In the genomic region with DNA sequence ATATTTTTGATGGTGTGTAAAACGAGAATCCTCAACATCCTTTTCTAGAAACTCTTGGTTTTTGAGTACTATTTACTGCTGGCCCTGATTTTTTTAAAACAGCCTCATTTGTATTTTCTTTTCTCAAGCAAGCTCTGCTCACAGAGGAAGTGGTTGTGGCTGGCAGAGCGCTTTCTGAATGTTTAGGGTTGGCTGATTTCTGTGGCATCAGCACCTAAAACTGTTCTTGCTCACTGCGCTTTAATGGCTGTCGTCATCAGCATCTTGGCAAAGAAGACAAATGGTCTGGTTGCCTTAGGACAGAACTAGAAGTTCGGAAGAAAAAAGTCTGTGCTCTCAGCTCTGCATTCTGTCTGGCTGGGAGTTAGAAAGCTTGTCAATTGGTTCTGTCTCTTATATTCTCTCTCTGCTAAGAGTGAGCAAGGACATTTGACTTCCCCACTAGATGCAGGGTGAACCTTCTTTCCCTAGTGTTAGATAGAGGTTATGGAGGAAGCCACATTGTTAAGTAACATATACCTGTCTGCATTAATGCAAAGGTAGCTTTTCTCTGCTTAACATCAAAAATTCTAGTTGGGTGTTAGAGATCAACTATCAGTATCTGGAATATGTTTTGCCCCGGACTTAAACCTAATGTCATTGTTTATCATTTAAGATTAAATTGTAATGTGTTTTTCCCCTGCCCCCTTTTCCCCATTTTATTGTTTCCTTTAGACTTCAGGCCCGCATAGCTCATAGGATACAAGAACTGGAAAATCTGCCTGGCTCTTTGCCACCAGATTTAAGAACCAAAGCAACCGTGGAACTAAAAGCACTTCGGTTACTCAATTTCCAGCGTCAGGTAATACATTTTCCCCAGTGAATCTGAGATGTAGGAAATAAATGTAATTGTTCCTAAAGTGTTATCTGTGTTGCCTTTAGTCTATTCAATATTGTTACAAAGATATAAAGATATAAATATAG, we compare ENCODE assay signal across 8 cellular contexts. TPM values are rescaled to one million over a fixed set of nuclear protein-coding genes. Genes with fewer than 3 reads are reported as not detected.
DNase-seq lines count a peak whose midpoint lies in the region; ATAC-seq lines count a peak whose summit lies in the region.

No MANE protein-coding gene starts in this region.

- ATAC-seq in CD4-positive, CD25-positive, alpha-beta regulatory T cell (ENCODE audit: low read depth in 2 of 2), result peak; percentile 98 to 99
- peak; percentile 97 for ATAC-seq in GM21367 (IDR thresholded peaks at IDR 0.05; ENCODE audit: unreplicated experiment)

- H3K9me3 ChIP-seq in CD4-positive, CD25-positive, alpha-beta regulatory T cell (ENCODE audit: control insufficient read depth in 2 of 2, low read length in 2 of 2), result no peaks in the 10 kb centered on the region

- peaks cover 38% of the 10 kb centered on the region for H3K36me3 ChIP-seq in CD4-positive, CD25-positive, alpha-beta regulatory T cell (ENCODE audit: control insufficient read depth, insufficient read depth, low read length)

- peak; percentile 43 to 93 (median 86) for DNase-seq in CD4-positive, CD25-positive, alpha-beta regulatory T cell
- DNase-seq in KBM-7 (peak; percentile 55), kidney tubule cell (ENCODE audit: low spot score) (peak; percentile 90), cortex of kidney (lab: John Stamatoyannopoulos, UW) (no peak), NCI-H2171 treated with DMSO at 0.1 percent for 48 hours (lab: John Stamatoyannopoulos, UW) (no peak)
- peak; percentile 85 for DNase-seq in activated effector memory CD4-positive, alpha-beta T cell treated with anti-CD3 and anti-CD28 coated beads, Interleukin-2, amount 50 U/mL, for 16 hours
- DNase-seq in stimulated activated CD8-positive, alpha-beta memory T cell treated with anti-CD3 and anti-CD28 coated beads, Interleukin-15, amount 100 ng/mL, for 4 hours (ENCODE audit: low read depth in 2 of 2), result peak; percentile 23 to 35

- peak overlapping the region; percentile 73 for H3K4me3 ChIP-seq in CD4-positive, CD25-positive, alpha-beta regulatory T cell (ENCODE audit: low read depth, low read length)

- peak overlapping the region; percentile 39 to 74 (median 62) for H3K4me3 Mint-ChIP-seq in CD4-positive, CD25-positive, alpha-beta regulatory T cell

- no peaks in the 10 kb centered on the region for H3K27me3 Mint-ChIP-seq in CD4-positive, CD25-positive, alpha-beta regulatory T cell

- peaks cover 30% of the 10 kb centered on the region for H3K4me1 ChIP-seq in CD4-positive, CD25-positive, alpha-beta regulatory T cell (ENCODE audit: control insufficient read depth, insufficient read depth, low read length, poor library complexity, severe bottlenecking)

- peaks cover 30 to 66% (median 47%) of the 10 kb centered on the region in 4 donors for H3K4me1 Mint-ChIP-seq in CD4-positive, CD25-positive, alpha-beta regulatory T cell

- H3K27ac ChIP-seq in CD4-positive, CD25-positive, alpha-beta regulatory T cell (ENCODE audit: insufficient read depth, low read length, poor library complexity, severe bottlenecking), result peak overlapping the region; percentile 78

- H3K9me3 Mint-ChIP-seq in CD4-positive, CD25-positive, alpha-beta regulatory T cell, result no peaks in the 10 kb centered on the region

- peaks cover 31% of the 10 kb centered on the region for H3K36me3 Mint-ChIP-seq in CD4-positive, CD25-positive, alpha-beta regulatory T cell

- H3K27ac Mint-ChIP-seq in CD4-positive, CD25-positive, alpha-beta regulatory T cell, result peak overlapping the region; percentile 88 to 94 (median 92)

- no peaks in the 10 kb centered on the region for H3K27me3 ChIP-seq in CD4-positive, CD25-positive, alpha-beta regulatory T cell (ENCODE audit: control insufficient read depth, insufficient read depth, low read length)

- in situ Hi-C loops in KBM-7 (cut with MboI; ENCODE audit: low pct_unique_long_range_greater_than_20kb, low sequenced_read_pairs), result no loop called here

RNA-seq across cellular contexts. Expression of a gene that starts 39.0 kb away (rescaled TPM):
- total RNA-seq in CD4-positive, CD25-positive, alpha-beta regulatory T cell, result 298 TPM
- 10 to 100 TPM; 28.7 to 45.5 (median 34.9) TPM for polyA plus RNA-seq in CD4-positive, CD25-positive, alpha-beta regulatory T cell

Comparison
In these comparisons a context has a peak if more than half of its experiments do, and no peak if none do; other contexts are left out.
1. DNase-seq: peak in CD4-positive, CD25-positive, alpha-beta regulatory T cell (3 of 3), KBM-7 (single experiment), activated effector memory CD4-positive, alpha-beta T cell treated with anti-CD3 and anti-CD28 coated beads, Interleukin-2, amount 50 U/mL, for 16 hours (single experiment), kidney tubule cell (single experiment) and stimulated activated CD8-positive, alpha-beta memory T cell treated with anti-CD3 and anti-CD28 coated beads, Interleukin-15, amount 100 ng/mL, for 4 hours (2 of 2); none in cortex of kidney (single experiment) and NCI-H2171 treated with DMSO at 0.1 percent for 48 hours (single experiment).